Comparison of ENCODE assay signal across 1 cellular context in the genomic region with DNA sequence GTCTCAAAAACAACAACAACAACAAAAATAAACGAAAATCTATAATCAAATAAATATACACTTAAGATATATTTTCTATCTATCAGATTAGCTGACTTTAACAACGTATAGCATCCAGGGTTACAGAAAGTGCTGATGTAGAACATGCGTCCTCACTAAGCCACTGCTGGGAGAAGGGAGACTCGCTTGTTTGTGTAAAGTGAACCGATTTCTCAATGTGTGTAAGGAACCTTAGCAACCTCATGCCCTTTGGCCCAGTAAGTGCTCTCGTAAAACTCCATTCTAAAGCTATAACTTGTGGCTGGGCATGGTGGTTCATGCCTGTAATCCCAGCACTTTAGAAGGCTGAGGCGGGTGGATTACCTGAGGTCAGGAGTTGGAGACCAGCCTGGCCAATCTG.
TF ChIP-seq lines count a peak whose summit lies in the region.

No MANE protein-coding gene starts in this region.

TF ChIP-seq in H1, 55 proteins besides CTCF, POLR2A, EP300 and RAD21 (continued from another document):
- TF ChIP-seq CHD2 (IDR thresholded peaks at IDR 0.05; ENCODE audit: low read length) (no peak), BACH1 (IDR thresholded peaks at IDR 0.05; ENCODE audit: low read length) (no peak), SP1 (IDR thresholded peaks at IDR 0.05; ENCODE audit: low read depth, low read length) (no peak), YY1 (IDR thresholded peaks at IDR 0.05; ENCODE audit: low read depth, low read length) (no peak), PHF8 (conservative IDR thresholded peaks at IDR 0.05; ENCODE audit: low read depth, low read length) (no peak), JUND (IDR thresholded peaks at IDR 0.05; ENCODE audit: low read length) (no peak), BCL11A (IDR thresholded peaks at IDR 0.05; ENCODE audit: low read depth in 2 of 2, low read length in 2 of 2) (no peak), CHD1 (IDR thresholded peaks at IDR 0.05; ENCODE audit: low read depth, low read length) (no peak)
- TF ChIP-seq, protein P1, sequence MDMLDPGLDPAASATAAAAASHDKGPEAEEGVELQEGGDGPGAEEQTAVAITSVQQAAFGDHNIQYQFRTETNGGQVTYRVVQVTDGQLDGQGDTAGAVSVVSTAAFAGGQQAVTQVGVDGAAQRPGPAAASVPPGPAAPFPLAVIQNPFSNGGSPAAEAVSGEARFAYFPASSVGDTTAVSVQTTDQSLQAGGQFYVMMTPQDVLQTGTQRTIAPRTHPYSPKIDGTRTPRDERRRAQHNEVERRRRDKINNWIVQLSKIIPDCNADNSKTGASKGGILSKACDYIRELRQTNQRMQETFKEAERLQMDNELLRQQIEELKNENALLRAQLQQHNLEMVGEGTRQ (IDR thresholded peaks at IDR 0.05; ENCODE audit: low read length): no peak
